ENCODE assay signal across 16 cellular contexts in the genomic region with DNA sequence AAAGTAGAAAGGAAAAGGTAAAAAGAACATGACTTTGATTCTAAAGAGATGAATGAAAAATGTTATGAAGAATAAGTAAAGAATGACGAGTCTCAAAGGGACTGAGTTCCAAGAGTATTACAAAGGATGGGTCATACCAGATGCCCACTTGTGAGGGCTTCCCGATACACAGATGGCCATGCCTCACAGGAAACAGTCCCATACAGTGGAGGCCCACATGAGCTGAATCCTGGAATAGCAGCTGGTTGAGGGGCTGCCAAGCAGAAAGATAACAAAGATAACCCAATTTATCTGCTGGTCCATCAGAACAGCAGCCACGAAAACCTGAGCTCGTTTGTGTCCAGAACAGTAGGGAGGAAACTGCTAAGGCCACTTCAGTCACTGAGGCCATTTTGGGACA. TPM values are rescaled to one million over a fixed set of nuclear protein-coding genes. Genes with fewer than 3 reads are reported as not detected.
A peak's percentile ranks its signal among the peaks of the same experiment; 100 is the strongest.
DNase-seq lines count a peak whose midpoint lies in the region; ATAC-seq and TF ChIP-seq lines count a peak whose summit lies in the region.
"Had no signal": no experiment of that assay in that cellular context is flagged by ENCODE, and none has a peak within 500 bp of the region (broad histone marks: within the 10 kb centered on the region; RNA-seq: fewer than 3 reads in every experiment).

No MANE protein-coding gene starts in this region.

- TF ChIP-seq CTCF in SK-N-SH (IDR thresholded peaks at IDR 0.05), result no peak
- TF ChIP-seq CTCF in RWPE1 (conservative IDR thresholded peaks at IDR 0.05; ENCODE audit: low read depth), result no peak
- no peak for TF ChIP-seq CTCF in esophagus muscularis mucosa (IDR thresholded peaks at IDR 0.05)
- TF ChIP-seq CTCF in progenitor cell of endocrine pancreas (IDR thresholded peaks at IDR 0.05; ENCODE audit: unreplicated experiment), result no peak

- peak in 1 of 2 experiments; percentile 72; a peak in 1 of 4 replicates for TF ChIP-seq EP300 in SK-N-SH (IDR thresholded peaks at IDR 0.05; ENCODE audit: borderline replicate concordance in 1 of 2, low read depth in 1 of 2, low read length in 1 of 2)
- no peak for TF ChIP-seq EP300 in esophagus muscularis mucosa (IDR thresholded peaks at IDR 0.05)

- H4K20me1 ChIP-seq in SK-N-SH (ENCODE audit: insufficient read depth), result peaks cover 18% of the 10 kb centered on the region

- H3K4me3 ChIP-seq in SK-N-SH (ENCODE audit: low read depth in 2 of 2, low read length in 1 of 2) (peak overlapping the region in 1 of 2 experiments; percentile 27; a peak in 2 of 4 replicates), esophagus muscularis mucosa (peak overlapping the region in 2 of 4 donors; percentile 17 to 95)
- H3K4me3 ChIP-seq: transverse colon had no signal

- intact Hi-C loops in esophagus muscularis mucosa (cut with DNase I), result loop anchor here (10.0 kb wide), 1 partner anchor 274 kb away; the partner anchor contains the start of gene LEKR1

- H3K4me2 ChIP-seq in SK-N-SH, result peak overlapping the region; percentile 78

- no peak; the same call in 2 of the 3 replicates for ATAC-seq in SK-N-SH treated with all-trans-retinoic acid at 6 μM for 48 hours
- no peak for ATAC-seq in left lobe of liver
- ATAC-seq in HG03175 (IDR thresholded peaks at IDR 0.05; ENCODE audit: unreplicated experiment), result no peak
- ATAC-seq: effector memory CD8-positive, alpha-beta T cell had no signal

- no peak for TF ChIP-seq POLR2A in esophagus muscularis mucosa (IDR thresholded peaks at IDR 0.05; ENCODE audit: low read depth)

- POLR2A ChIA-PET in SK-N-SH (lab: Yijun Ruan, JAX) (no interaction called here), RWPE1 (lab: Yijun Ruan, JAX; ENCODE audit: low non-redundant PET) (no interaction called here)

- H3K27me3 Mint-ChIP-seq in progenitor cell of endocrine pancreas, result no peaks in the 10 kb centered on the region
- H3K27me3 Mint-ChIP-seq: activated naive CD8-positive, alpha-beta T cell treated with anti-CD3 and anti-CD28 coated beads for 36 hours; effector memory CD8-positive, alpha-beta T cell had no signal

- CTCF ChIA-PET in SK-N-SH (lab: Yijun Ruan, JAX) (interaction anchor here (0.7 to 3.7 kb wide), 3 partner anchors 10 to 470 kb away, joined by 3 to 12 read pairs (median 4); no protein-coding TSS in a partner anchor), RWPE1 (lab: Yijun Ruan, JAX) (no interaction called here)

- H3K4me1 Mint-ChIP-seq in progenitor cell of endocrine pancreas (ENCODE audit: low read depth), result peaks cover 33% of the 10 kb centered on the region

- H3K27ac Mint-ChIP-seq in progenitor cell of endocrine pancreas, result peak overlapping the region; percentile 33
- H3K27ac Mint-ChIP-seq: activated naive CD8-positive, alpha-beta T cell treated with anti-CD3 and anti-CD28 coated beads for 36 hours had no signal

- H3K9me3 ChIP-seq in SK-N-SH (no peaks in the 10 kb centered on the region), esophagus muscularis mucosa (no peaks in the 10 kb centered on the region)
- H3K9me3 ChIP-seq: transverse colon had no signal

- 23% methylated on average over 4 of the region's 4 CpGs for WGBS in SK-N-SH (ENCODE audit: low lambda C conversion rate)
- WGBS in esophagus muscularis mucosa, result 60% methylated on average over 4 of the region's 4 CpGs

- H3K36me3 ChIP-seq in SK-N-SH (replicated peaks in 1 of 2; ENCODE audit: control insufficient read depth in 1 of 2, insufficient read depth in 2 of 2, low read length in 1 of 2) (peaks cover 60 to 65% of the 10 kb centered on the region in 2 experiments), esophagus muscularis mucosa (peaks cover 4 to 45% (median 22%) of the 10 kb centered on the region in 4 donors)

- DNase-seq in SK-N-SH (no peak), RWPE1 (ENCODE audit: low spot score) (no peak), esophagus muscularis mucosa (ENCODE audit: extremely low spot score) (no peak), progenitor cell of endocrine pancreas (ENCODE audit: low spot score, unreplicated experiment) (no peak), T1000 (lab: John Stamatoyannopoulos, UW) (no peak), left lobe of liver (ENCODE audit: low spot score) (no peak)
- DNase-seq: activated CD4-positive, alpha-beta T cell treated with anti-CD3 and anti-CD28 coated beads for 1 hour; activated naive CD8-positive, alpha-beta T cell treated with anti-CD3 and anti-CD28 coated beads for 36 hours; DMS53; effector memory CD8-positive, alpha-beta T cell; immature natural killer cell; KG1; transverse colon had no signal

- H3K9ac ChIP-seq in SK-N-SH, result peak overlapping the region; percentile 25

- no peaks in the 10 kb centered on the region for H3K27me3 ChIP-seq in SK-N-SH (ENCODE audit: insufficient read depth)
- H3K27me3 ChIP-seq in esophagus muscularis mucosa, result no peaks in the 10 kb centered on the region
- H3K27me3 ChIP-seq: transverse colon had no signal

- H3K79me2 ChIP-seq in SK-N-SH (ENCODE audit: insufficient read depth), result peaks cover 87% of the 10 kb centered on the region

- H3K4me1 ChIP-seq in SK-N-SH (ENCODE audit: control insufficient read depth in 1 of 2, insufficient read depth in 2 of 2, low read depth in 1 of 2, low read length in 1 of 2) (peaks cover 16 to 63% of the 10 kb centered on the region in 2 experiments), esophagus muscularis mucosa (peaks cover 48 to 83% (median 81%) of the 10 kb centered on the region in 4 donors)

- H3K27ac ChIP-seq in SK-N-SH (ENCODE audit: low read depth in 2 of 2, low read length in 1 of 2) (peak overlapping the region; percentile 85 to 89), RWPE1 (peak overlapping the region; percentile 77; the same call in 1 of the 2 replicates), esophagus muscularis mucosa (replicated peaks in 1 of 4) (peak overlapping the region; percentile 45 to 88 (median 82))
- H3K27ac ChIP-seq: 22Rv1 had no signal

- H3K4me3 Mint-ChIP-seq in progenitor cell of endocrine pancreas (ENCODE audit: low read depth), result no peak overlapping the region
- H3K4me3 Mint-ChIP-seq: activated naive CD8-positive, alpha-beta T cell treated with anti-CD3 and anti-CD28 coated beads for 36 hours; immature natural killer cell had no signal

- no peak for TF ChIP-seq RAD21 in SK-N-SH (IDR thresholded peaks at IDR 0.05; ENCODE audit: low read length)

- H3K9me3 Mint-ChIP-seq in progenitor cell of endocrine pancreas (ENCODE audit: low read depth), result no peaks in the 10 kb centered on the region
- H3K9me3 Mint-ChIP-seq: activated naive CD8-positive, alpha-beta T cell treated with anti-CD3 and anti-CD28 coated beads for 36 hours; effector memory CD8-positive, alpha-beta T cell; immature natural killer cell had no signal

- peaks cover 53% of the 10 kb centered on the region for H3F3A ChIP-seq in SK-N-SH (replicated peaks; ENCODE audit: insufficient read depth)

- H3K9me2 ChIP-seq in SK-N-SH, result no peaks in the 10 kb centered on the region

- peaks cover 38% of the 10 kb centered on the region for H3K36me3 Mint-ChIP-seq in progenitor cell of endocrine pancreas (ENCODE audit: insufficient read depth)

- H2AFZ ChIP-seq in SK-N-SH (ENCODE audit: low read depth), result no peak overlapping the region

TF ChIP-seq in SK-N-SH, 30 proteins besides CTCF, POLR2A, EP300 and RAD21 (continues in another document):
- peak; percentile 67 for TF ChIP-seq NFIC (IDR thresholded peaks at IDR 0.05; ENCODE audit: borderline replicate concordance)
- no peak for TF ChIP-seq NRF1 (IDR thresholded peaks at IDR 0.05; ENCODE audit: low read depth, low read length)
- 0 out of 2 replicates have a peak, but pooled peaks have one; percentile 28 for TF ChIP-seq MAX (IDR thresholded peaks at IDR 0.05; ENCODE audit: low read depth)
- peak; percentile 73 for TF ChIP-seq FOSL2 (IDR thresholded peaks at IDR 0.05; ENCODE audit: borderline replicate concordance, low read depth)
- no peak for TF ChIP-seq SMC3 (IDR thresholded peaks at IDR 0.05; ENCODE audit: low read depth, low read length)
- TF ChIP-seq TEAD4 (IDR thresholded peaks at IDR 0.05; ENCODE audit: borderline replicate concordance, insufficient read depth), result peak; percentile 32; the same call in 1 of the 2 replicates
- TF ChIP-seq MEF2A (IDR thresholded peaks at IDR 0.05; ENCODE audit: borderline replicate concordance, low read depth), result 0 out of 2 replicates have a peak, but pooled peaks have one; percentile 33
- peak; percentile 94 for TF ChIP-seq TCF12 (IDR thresholded peaks at IDR 0.05)

TF ChIP-seq in SK-N-SH treated with all-trans-retinoic acid at 6 μM for 48 hours, 23 proteins besides CTCF, POLR2A, EP300 and RAD21:
- TF ChIP-seq BACH2 (CRISPR knock-in tag; IDR thresholded peaks at IDR 0.05; ENCODE audit: borderline replicate concordance) (no peak), ZNF8 (CRISPR knock-in tag; IDR thresholded peaks at IDR 0.05) (no peak), ZFP30 (CRISPR knock-in tag; IDR thresholded peaks at IDR 0.05) (no peak), SNAI2 (CRISPR knock-in tag; IDR thresholded peaks at IDR 0.05) (no peak), RARB (CRISPR knock-in tag; IDR thresholded peaks at IDR 0.05) (no peak), ARNTL (CRISPR knock-in tag; IDR thresholded peaks at IDR 0.05; ENCODE audit: borderline replicate concordance, low read depth) (no peak)

RNA-seq across cellular contexts. Expression of gene SSR3, which starts 3.7 kb away (rescaled TPM):
- polyA plus RNA-seq in SK-N-SH (2012; rRNA removed), result 61.7 and 96.1 TPM in 2 replicates
- 90.3 and 92.1 TPM in 2 replicates for polyA plus RNA-seq in SK-N-SH (2012; cell fraction: cytosol; rRNA removed)
- polyA plus RNA-seq in SK-N-SH (2012; cell fraction: nucleus; rRNA removed), result 17.1 and 47.6 TPM in 2 replicates
- total RNA-seq in esophagus muscularis mucosa, result 100 to 1,000 TPM; 170 to 211 (median 207) TPM
- total RNA-seq in progenitor cell of endocrine pancreas, result 129 and 135 TPM in 2 replicates
- 116 TPM for total RNA-seq in left lobe of liver
